1 cellular context compared by ENCODE assay signal in genomic region chr20:34334654-34335407, GRCh38.
A peak's percentile ranks its signal among the peaks of the same experiment; 100 is the strongest.
TF ChIP-seq lines count a peak whose summit lies in the region.

No MANE protein-coding gene starts in this region.

TF ChIP-seq in HepG2, 621 proteins besides CTCF, POLR2A, EP300 and RAD21 (continued from another document and continues in another):
- TF ChIP-seq PATZ1 (CRISPR knock-in tag; IDR thresholded peaks at IDR 0.05), result peak; percentile 61
- TF ChIP-seq SOX6 (IDR thresholded peaks at IDR 0.05), result no peak
- TF ChIP-seq SOX6 (CRISPR knock-in tag; IDR thresholded peaks at IDR 0.05), result peak; percentile 66
- no peak for TF ChIP-seq ZNF615 (CRISPR knock-in tag; IDR thresholded peaks at IDR 0.05; ENCODE audit: borderline replicate concordance)
- no peak for TF ChIP-seq BHLHE40 (IDR thresholded peaks at IDR 0.05; ENCODE audit: low read length)
- TF ChIP-seq ZNF251 (CRISPR knock-in tag; IDR thresholded peaks at IDR 0.05), result no peak
- no peak for TF ChIP-seq ZNF142 (CRISPR knock-in tag; IDR thresholded peaks at IDR 0.05)
- TF ChIP-seq ELK4 (CRISPR knock-in tag; IDR thresholded peaks at IDR 0.05; ENCODE audit: borderline replicate concordance), result no peak
- no peak for TF ChIP-seq SIX4 (CRISPR knock-in tag; IDR thresholded peaks at IDR 0.05)
- TF ChIP-seq ZNF343 (CRISPR knock-in tag; IDR thresholded peaks at IDR 0.05), result no peak
- TF ChIP-seq POLR2AphosphoS2 (IDR thresholded peaks at IDR 0.05; ENCODE audit: low read depth, low read length), result no peak
- TF ChIP-seq HNRNPLL (IDR thresholded peaks at IDR 0.05; ENCODE audit: low read depth, low read length, poor library complexity, severe bottlenecking), result no peak
- peak; percentile 33; the same call in 1 of the 2 replicates for TF ChIP-seq MIER2 (CRISPR knock-in tag; IDR thresholded peaks at IDR 0.05)
- no peak for TF ChIP-seq ZNF691 (CRISPR knock-in tag; IDR thresholded peaks at IDR 0.05; ENCODE audit: borderline replicate concordance, low read depth)
- TF ChIP-seq KDM6A (CRISPR knock-in tag; IDR thresholded peaks at IDR 0.05; ENCODE audit: low read depth), result 0 out of 2 replicates have a peak, but pooled peaks have one; percentile 22
- 0 out of 2 replicates have a peak, but pooled peaks have one; percentile 38 for TF ChIP-seq AFF4 (CRISPR knock-in tag; IDR thresholded peaks at IDR 0.05)
- TF ChIP-seq SP1 (IDR thresholded peaks at IDR 0.05), result no peak
- TF ChIP-seq SP1 (CRISPR knock-in tag; IDR thresholded peaks at IDR 0.05), result no peak
- TF ChIP-seq ZNF790 (CRISPR knock-in tag; IDR thresholded peaks at IDR 0.05; ENCODE audit: borderline replicate concordance), result no peak
- TF ChIP-seq ZC3H4 (CRISPR knock-in tag; IDR thresholded peaks at IDR 0.05; ENCODE audit: borderline replicate concordance), result no peak
- TF ChIP-seq NFKBIZ (CRISPR knock-in tag; IDR thresholded peaks at IDR 0.05), result 0 out of 2 replicates have a peak, but pooled peaks have one; percentile 20
- no peak for TF ChIP-seq KIAA2018 (CRISPR knock-in tag; IDR thresholded peaks at IDR 0.05; ENCODE audit: borderline replicate concordance)
- no peak for TF ChIP-seq HHEX (CRISPR knock-in tag; IDR thresholded peaks at IDR 0.05)
- TF ChIP-seq ATF6 (CRISPR knock-in tag; conservative IDR thresholded peaks at IDR 0.05), result no peak
- TF ChIP-seq ZNF670 (CRISPR knock-in tag; IDR thresholded peaks at IDR 0.05; ENCODE audit: borderline replicate concordance), result no peak
